Comparison of ENCODE assay signal across 15 cellular contexts in the genomic region with DNA sequence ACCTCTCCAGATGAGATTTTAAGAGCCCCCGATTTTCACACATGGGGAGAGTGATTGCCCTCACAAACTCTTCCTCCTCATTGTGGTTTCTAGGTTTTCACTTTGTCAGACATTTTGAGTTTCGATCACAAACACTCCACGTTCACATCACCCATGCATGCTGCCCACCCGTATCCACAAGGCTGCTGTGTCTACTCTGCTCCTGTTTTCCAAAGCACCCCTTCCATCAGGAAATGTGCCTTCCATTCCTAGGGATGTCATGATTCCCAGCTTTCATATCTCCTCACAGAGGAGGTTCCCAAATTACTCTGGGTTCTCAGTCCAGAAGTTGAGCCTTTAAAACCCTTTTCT. TPM values are rescaled to one million over a fixed set of nuclear protein-coding genes. Genes with fewer than 3 reads are reported as not detected.
DNase-seq lines count a peak whose midpoint lies in the region; ATAC-seq and TF ChIP-seq lines count a peak whose summit lies in the region.
"Had no signal": no experiment of that assay in that cellular context is flagged by ENCODE, and none has a peak within 500 bp of the region (broad histone marks: within the 10 kb centered on the region; RNA-seq: fewer than 3 reads in every experiment).

No MANE protein-coding gene starts in this region.

- peak overlapping the region in 2 of 10 donors; percentile 26 to 32 for H3K4me3 ChIP-seq in heart right ventricle
- no peak overlapping the region for H3K4me3 ChIP-seq in muscle layer of duodenum (ENCODE audit: low read depth in 1 of 2, low read length in 2 of 2)
- H3K4me3 ChIP-seq in thyroid gland (replicated peaks in 1 of 3) = no peak overlapping the region

- H3K9me3 ChIP-seq in heart right ventricle = peaks cover 0 to 26% (median 13%) of the 10 kb centered on the region in 11 donors
- no peaks in the 10 kb centered on the region for H3K9me3 ChIP-seq in muscle layer of duodenum (ENCODE audit: control insufficient read depth in 1 of 2, low read length in 2 of 2)
- no peaks in the 10 kb centered on the region for H3K9me3 ChIP-seq in thyroid gland
- H3K9me3 ChIP-seq: esophagus squamous epithelium had no signal

- peak overlapping the region in 6 of 10 donors; percentile 26 to 94 (median 80) for H3K27ac ChIP-seq in heart right ventricle
- H3K27ac ChIP-seq in muscle layer of duodenum (ENCODE audit: low read length) = peak overlapping the region; percentile 20
- H3K27ac ChIP-seq in thyroid gland = peak overlapping the region in 2 of 3 donors; percentile 71 to 72

- peaks cover 35% of the 10 kb centered on the region for H3K9me3 Mint-ChIP-seq in activated T-helper 2 cell treated with anti-CD3 and anti-CD28 coated beads, Interferon-gamma antibody, Interleukin-2, Interleukin-4, amounts not matched to agents 10 μg/mL and 5 μg/mL and 100 μg/mL, durations not matched to agents 14 hours and 24 hours and 36 hours

- 84 to 85% methylated on average over 4 of the region's 4 CpGs for WGBS in heart right ventricle, 2 donors
- WGBS in thyroid gland, 2 donors = 86% methylated on average over 4 of the region's 4 CpGs

- H3K27me3 Mint-ChIP-seq in activated T-helper 2 cell treated with anti-CD3 and anti-CD28 coated beads, Interferon-gamma antibody, Interleukin-2, Interleukin-4, amounts not matched to agents 10 μg/mL and 5 μg/mL and 100 μg/mL, durations not matched to agents 14 hours and 24 hours and 36 hours (ENCODE audit: low read depth) = peaks cover 16% of the 10 kb centered on the region

- no peak for DNase-seq in heart right ventricle
- no peak for DNase-seq in left cardiac atrium
- no peak for DNase-seq in activated T-helper 2 cell treated with anti-CD3 and anti-CD28 coated beads, Interferon-gamma antibody, Interleukin-2, Interleukin-4, amounts not matched to agents 10 μg/mL and 5 μg/mL and 100 μg/mL, durations not matched to agents 14 hours and 24 hours and 36 hours (ENCODE audit: low spot score)
- DNase-seq in thyroid gland = no peak
- no peak for DNase-seq in NCI-H2081 treated with DMSO at 0.1 percent for 48 hours (lab: John Stamatoyannopoulos, UW)
- DNase-seq: activated effector memory CD4-positive, alpha-beta T cell treated with anti-CD3 and anti-CD28 coated beads, Interleukin-2, amount 50 U/mL, for 16 hours; esophagus squamous epithelium; GOT3; NCI-H2029; posterior cingulate gyrus; stimulated activated CD8-positive, alpha-beta memory T cell treated with anti-CD3 and anti-CD28 coated beads, Interleukin-4, amount 100 ng/mL, for 48 hours had no signal

- H3K27ac Mint-ChIP-seq in activated T-helper 2 cell treated with anti-CD3 and anti-CD28 coated beads, Interferon-gamma antibody, Interleukin-2, Interleukin-4, amounts not matched to agents 10 μg/mL and 5 μg/mL and 100 μg/mL, durations not matched to agents 14 hours and 24 hours and 36 hours = peak overlapping the region; percentile 79
- H3K27ac Mint-ChIP-seq: WTC11 had no signal

- no peak for TF ChIP-seq CTCF in heart right ventricle (IDR thresholded peaks at IDR 0.05)
- TF ChIP-seq CTCF in thyroid gland (IDR thresholded peaks at IDR 0.05) = no peak

- no peaks in the 10 kb centered on the region for H3K36me3 ChIP-seq in heart right ventricle
- no peaks in the 10 kb centered on the region for H3K36me3 ChIP-seq in muscle layer of duodenum (ENCODE audit: control insufficient read depth in 1 of 2, insufficient read depth in 2 of 2, low read length in 2 of 2)
- H3K36me3 ChIP-seq in thyroid gland = no peaks in the 10 kb centered on the region
- H3K36me3 ChIP-seq: esophagus squamous epithelium had no signal

- H3K27me3 ChIP-seq in heart right ventricle = peaks cover 0 to 18% (median 7%) of the 10 kb centered on the region in 7 donors
- no peaks in the 10 kb centered on the region for H3K27me3 ChIP-seq in muscle layer of duodenum (ENCODE audit: low read depth, low read length)
- no peaks in the 10 kb centered on the region for H3K27me3 ChIP-seq in thyroid gland

- H3K4me3 Mint-ChIP-seq in activated T-helper 2 cell treated with anti-CD3 and anti-CD28 coated beads, Interferon-gamma antibody, Interleukin-2, Interleukin-4, amounts not matched to agents 10 μg/mL and 5 μg/mL and 100 μg/mL, durations not matched to agents 14 hours and 24 hours and 36 hours (ENCODE audit: low read depth) = peak overlapping the region; percentile 86
- H3K4me3 Mint-ChIP-seq: WTC11 had no signal

- H3K4me1 ChIP-seq in heart right ventricle (peaks cover 0 to 58% (median 13%) of the 10 kb centered on the region in 9 donors), muscle layer of duodenum (ENCODE audit: control insufficient read depth in 1 of 2, insufficient read depth in 2 of 2, low read length in 2 of 2) (peaks cover 0 to 5% of the 10 kb centered on the region in 2 donors), thyroid gland (peaks cover 4 to 8% of the 10 kb centered on the region in 2 donors)

- peaks cover 27% of the 10 kb centered on the region for H3K36me3 Mint-ChIP-seq in activated T-helper 2 cell treated with anti-CD3 and anti-CD28 coated beads, Interferon-gamma antibody, Interleukin-2, Interleukin-4, amounts not matched to agents 10 μg/mL and 5 μg/mL and 100 μg/mL, durations not matched to agents 14 hours and 24 hours and 36 hours (ENCODE audit: low read depth)

- no peak for TF ChIP-seq POLR2A in thyroid gland (IDR thresholded peaks at IDR 0.05)

- no peak for ATAC-seq in heart right ventricle
- ATAC-seq in left cardiac atrium = no peak
- no peak for ATAC-seq in HG02759 (IDR thresholded peaks at IDR 0.05; ENCODE audit: unreplicated experiment)
- ATAC-seq in GM18502 (IDR thresholded peaks at IDR 0.05; ENCODE audit: poor library complexity, unreplicated experiment) = no peak
- ATAC-seq: WTC11 had no signal

- intact Hi-C loops in heart right ventricle (cut with DNase I) (loop anchor here in 1 of 10 donors (5.0 kb wide), 1 partner anchor 73 kb away; no protein-coding TSS in a partner anchor), left cardiac atrium (cut with DNase I) (loop anchor here in 1 of 2 donors (10.0 kb wide), 1 partner anchor 85 kb away; the partner anchor contains the start of gene ERICH4), thyroid gland (cut with DNase I) (no loop called here)
- intact Hi-C loops in activated T-helper 2 cell treated with anti-CD3 and anti-CD28 coated beads, Interferon-gamma antibody, Interleukin-2, Interleukin-4, amounts not matched to agents 10 μg/mL and 5 μg/mL and 100 μg/mL, durations not matched to agents 14 hours and 24 hours and 36 hours (cut with micrococcal nuclease) = loop anchor here (5.0 kb wide), 1 partner anchor 268 kb away; the partner anchor contains the start of gene HNRNPUL1

- H3K4me1 Mint-ChIP-seq in activated T-helper 2 cell treated with anti-CD3 and anti-CD28 coated beads, Interferon-gamma antibody, Interleukin-2, Interleukin-4, amounts not matched to agents 10 μg/mL and 5 μg/mL and 100 μg/mL, durations not matched to agents 14 hours and 24 hours and 36 hours (ENCODE audit: low read depth) = peaks cover 62% of the 10 kb centered on the region

RNA-seq across cellular contexts. Expression of gene CEACAM21, which starts 45.8 kb away (rescaled TPM):
- total RNA-seq in heart right ventricle = 1 to 10 TPM in 3 of 10 donors, under 1 TPM in 6, not detected in 1; 0.26 to 3.3 (median 0.57) TPM
- under 1 TPM; 0.41 to 0.59 TPM for polyA plus RNA-seq in heart right ventricle
- 1 to 10 TPM in 1 of 2 donors, under 1 TPM in 1; 0.89 to 1.2 TPM for total RNA-seq in left cardiac atrium
- total RNA-seq in activated T-helper 2 cell treated with anti-CD3 and anti-CD28 coated beads, Interferon-gamma antibody, Interleukin-2, Interleukin-4, amounts not matched to agents 10 μg/mL and 5 μg/mL and 100 μg/mL, durations not matched to agents 14 hours and 24 hours and 36 hours = 16.6 and 19.4 TPM in 2 replicates
- total RNA-seq in thyroid gland = 10 to 100 TPM in 1 of 4 donors, 1 to 10 TPM in 1, under 1 TPM in 1, not detected in 1; 0.56 to 34.8 (median 2.6) TPM

Comparison
In these comparisons a context has a peak if more than half of its experiments do, and no peak if none do; other contexts are left out.
1. H3K27ac ChIP-seq: peak in every context shown above with its lines; median percentile 80 in heart right ventricle; 72 in thyroid gland; 20 in muscle layer of duodenum.